ENCODE assay signal across 23 cellular contexts in the genomic region with DNA sequence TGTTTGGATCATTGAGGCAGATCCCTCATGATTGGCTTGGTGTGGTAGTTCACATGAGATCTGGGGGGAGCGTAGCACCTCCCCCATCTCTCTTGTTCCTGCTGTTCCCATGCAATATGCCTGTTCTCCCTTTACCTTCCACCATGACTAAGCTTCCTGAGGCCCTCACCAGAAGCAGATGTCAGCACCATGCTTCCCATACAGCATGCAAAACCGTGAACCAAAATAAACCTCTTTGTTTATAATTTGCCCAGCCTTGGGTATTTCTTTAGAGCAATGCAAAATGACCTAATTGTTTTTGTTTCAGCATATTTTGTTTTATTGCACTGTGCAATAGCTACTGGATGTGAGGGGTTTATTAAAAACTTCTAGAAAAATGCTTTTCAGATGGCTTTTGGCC. TPM values are rescaled to one million over a fixed set of nuclear protein-coding genes. Genes with fewer than 3 reads are reported as not detected.
DNase-seq lines count a peak whose midpoint lies in the region; ATAC-seq, FAIRE-seq and TF ChIP-seq lines count a peak whose summit lies in the region.
"Had no signal": no experiment of that assay in that cellular context is flagged by ENCODE, and none has a peak within 500 bp of the region (broad histone marks: within the 10 kb centered on the region; RNA-seq: fewer than 3 reads in every experiment).

No MANE protein-coding gene starts in this region.

- no peak for DNase-seq in H54 (ENCODE audit: insufficient read length, low spot score)
- DNase-seq in M059J (ENCODE audit: low read depth): peak; percentile 18
- DNase-seq in dermis blood vessel endothelial cell: peak; percentile 56
- DNase-seq in lung microvascular endothelial cell (ENCODE audit: low read depth in 2 of 2): peak; percentile 14 to 84
- DNase-seq in MV-4-11 (lab: John Stamatoyannopoulos, UW): no peak
- DNase-seq: activated CD4-positive, alpha-beta memory T cell treated with anti-CD3 and anti-CD28 coated beads, Interleukin-2, amount 10 ng/mL, durations not matched to agents 7 days and 5 days; activated CD4-positive, alpha-beta T cell treated with anti-CD3 and anti-CD28 coated beads for 1 hour; activated CD8-positive, alpha-beta memory T cell treated with anti-CD3 and anti-CD28 coated beads, Interleukin-2, amount 50 U/mL, for 4 hours; activated naive CD4-positive, alpha-beta T cell; DMS53; esophagus squamous epithelium; GF-D8; GM23248; NCI-H1105; NCI-H187 treated with DMSO at 0.1 percent for 48 hours; NCI-H510A treated with DMSO at 0.1 percent for 48 hours; NK-92 treated with Interleukin-12 subunit alpha and Interleukin-12 subunit beta, amount 100 ng/mL, for 24 hours; stimulated activated CD4-positive, alpha-beta T cell treated with anti-CD3 and anti-CD28 coated beads, Interleukin-1b, Interleukin-23, amount 100 ng/mL, for 48 hours; stimulated activated naive CD4-positive, alpha-beta T cell treated with Interleukin-2 at 50 U/mL for 16 hours; upper lobe of left lung had no signal

- FAIRE-seq in H54 (lab: Jason Lieb, UNC): peak; percentile 60

- TF ChIP-seq POLR2A in H54 (IDR thresholded peaks at IDR 0.05; ENCODE audit: low read depth, low read length): no peak

- ATAC-seq in HG03108 (IDR thresholded peaks at IDR 0.05; ENCODE audit: unreplicated experiment) (no peak), HG03196 (IDR thresholded peaks at IDR 0.05; ENCODE audit: unreplicated experiment) (no peak)
- ATAC-seq: SK-N-SH treated with all-trans-retinoic acid at 6 μM for 48 hours had no signal

RNA-seq across cellular contexts. Expression of a gene that starts 56.6 kb away (rescaled TPM):
- total RNA-seq in M059J (2014; rRNA removed; shearing (Covaris generic)): 2.8 and 3.4 TPM in 2 replicates
- total RNA-seq in dermis blood vessel endothelial cell: 2.7 and 7.8 TPM in 2 replicates
- total RNA-seq in lung microvascular endothelial cell: 3.7 and 5.4 TPM in 2 replicates

Comparison
In these comparisons a context has a peak if more than half of its experiments do, and no peak if none do; other contexts are left out.
1. DNase-seq: peak in M059J (single experiment), dermis blood vessel endothelial cell (single experiment) and lung microvascular endothelial cell (2 of 2); none in H54 (single experiment) and MV-4-11 (single experiment).